In genomic region chr1:154501423-154502065, GRCh38 we compare ENCODE assay signal across 8 cellular contexts. TPM values are rescaled to one million over a fixed set of nuclear protein-coding genes. Genes with fewer than 3 reads are reported as not detected.
DNase-seq lines count a peak whose midpoint lies in the region; ATAC-seq and TF ChIP-seq lines count a peak whose summit lies in the region.

No MANE protein-coding gene starts in this region.

- H3K27me3 ChIP-seq in WERI-Rb-1 (ENCODE audit: insufficient read depth, low read depth, severe bottlenecking) (peaks cover 100% of the 10 kb centered on the region), hepatocyte (peaks cover 63% of the 10 kb centered on the region), prostate gland (replicated peaks; ENCODE audit: insufficient read depth) (peaks cover 8% of the 10 kb centered on the region)

- H3K4me1 ChIP-seq in hepatocyte (ENCODE audit: insufficient read depth) (peaks cover 5% of the 10 kb centered on the region), prostate gland (replicated peaks) (no peaks in the 10 kb centered on the region)

- POLR2A ChIA-PET in HEK293T (lab: Yijun Ruan, JAX): no interaction called here

- H3K9me2 ChIP-seq in hepatocyte (replicated peaks; ENCODE audit: insufficient read depth): no peaks in the 10 kb centered on the region

- CTCF ChIA-PET in HEK293T (lab: Yijun Ruan, JAX): no interaction called here

- ATAC-seq in GM21825 (IDR thresholded peaks at IDR 0.05; ENCODE audit: unreplicated experiment) (no peak), HG03159 (IDR thresholded peaks at IDR 0.05; ENCODE audit: unreplicated experiment) (no peak)

- no peaks in the 10 kb centered on the region for H3K36me3 ChIP-seq in WERI-Rb-1
- H3K36me3 ChIP-seq in hepatocyte (replicated peaks; ENCODE audit: insufficient read depth, low read depth): no peaks in the 10 kb centered on the region
- H3K36me3 ChIP-seq in prostate gland: no peaks in the 10 kb centered on the region

- peak overlapping the region; percentile 3; the same call in 1 of the 2 replicates for H3K4me3 ChIP-seq in WERI-Rb-1 (ENCODE audit: low read depth, low read length)
- H3K4me3 ChIP-seq in hepatocyte: no peak overlapping the region
- peak overlapping the region; percentile 30 to 32 for H3K4me3 ChIP-seq in prostate gland

- no peak for TF ChIP-seq POLR2A in prostate gland (IDR thresholded peaks at IDR 0.05)

- intact Hi-C loops in prostate gland (cut with DNase I): no loop called here
- intact Hi-C loops in posterior cingulate gyrus (cut with DNase I): no loop called here

- 5% methylated on average over 52 of the region's 54 CpGs for WGBS in hepatocyte (ENCODE audit: low lambda C conversion rate, missing lambda C conversion rate)
- 8% methylated on average over 25 of the region's 54 CpGs for WGBS in prostate gland

- peak overlapping the region; percentile 92 for H2AFZ ChIP-seq in hepatocyte

- TF ChIP-seq CTCF in WERI-Rb-1 (IDR thresholded peaks at IDR 0.05; ENCODE audit: low read depth, low read length) (no peak), hepatocyte (IDR thresholded peaks at IDR 0.05; ENCODE audit: poor library complexity) (no peak), prostate gland (IDR thresholded peaks at IDR 0.05) (no peak)

- peak; percentile 53 for DNase-seq in ELF-1 (ENCODE audit: low read depth, low spot score)
- no peak for DNase-seq in WERI-Rb-1
- DNase-seq in hepatocyte (ENCODE audit: low spot score): peak; percentile 48
- DNase-seq in prostate gland (ENCODE audit: low spot score): no peak
- no peak for DNase-seq in HEK293T (ENCODE audit: extremely low spot score)
- DNase-seq in posterior cingulate gyrus: no peak

- H3K27ac ChIP-seq in WERI-Rb-1 (no peak overlapping the region), hepatocyte (no peak overlapping the region), prostate gland (peak overlapping the region in 1 of 2 donors; percentile 31)

- H3K9me3 ChIP-seq in WERI-Rb-1 (ENCODE audit: severe bottlenecking) (peaks cover 39% of the 10 kb centered on the region), hepatocyte (ENCODE audit: low read depth) (no peaks in the 10 kb centered on the region), prostate gland (no peaks in the 10 kb centered on the region)

- peak overlapping the region; percentile 90 for H3K4me2 ChIP-seq in hepatocyte

- no peaks in the 10 kb centered on the region for H3K79me2 ChIP-seq in hepatocyte

- no peaks in the 10 kb centered on the region for H4K20me1 ChIP-seq in hepatocyte (ENCODE audit: insufficient read depth, poor library complexity, severe bottlenecking)

TF ChIP-seq in HEK293T, 16 proteins besides CTCF, POLR2A, EP300 and RAD21:
- no peak for TF ChIP-seq PKNOX1 (IDR thresholded peaks at IDR 0.05)
- no peak for TF ChIP-seq LEF1 (IDR thresholded peaks at IDR 0.05; ENCODE audit: borderline replicate concordance)
- TF ChIP-seq ARNT (IDR thresholded peaks at IDR 0.05): no peak
- no peak for TF ChIP-seq SUZ12 (IDR thresholded peaks at IDR 0.05)
- TF ChIP-seq ZNF384 (IDR thresholded peaks at IDR 0.05): no peak
- TF ChIP-seq HDGF (IDR thresholded peaks at IDR 0.05; ENCODE audit: borderline replicate concordance): no peak
- no peak for TF ChIP-seq L3MBTL2 (conservative IDR thresholded peaks at IDR 0.05)
- TF ChIP-seq ELF4 (IDR thresholded peaks at IDR 0.05): no peak
- TF ChIP-seq BHLHE40 (IDR thresholded peaks at IDR 0.05; ENCODE audit: borderline replicate concordance): no peak

RNA-seq across cellular contexts. Expression of gene TDRD10, which starts 0.5 kb away (rescaled TPM):
- total RNA-seq in hepatocyte (0.20 TPM in 1 of 2 replicates, not detected in the other), prostate gland (10 to 100 TPM in 1 of 2 donors, under 1 TPM in 1; 0.46 to 11.4 TPM)
- 0.09 TPM in 1 of 2 replicates, not detected in the other for polyA plus RNA-seq in hepatocyte

RNA-seq across cellular contexts. Expression of gene SHE, which starts 0.7 kb away (rescaled TPM):
- total RNA-seq in hepatocyte: 0.32 and 0.60 TPM in 2 replicates
- 0.41 TPM in 1 of 2 replicates, not detected in the other for polyA plus RNA-seq in hepatocyte
- 10 to 100 TPM in 1 of 2 donors, 1 to 10 TPM in 1; 5.4 to 29.9 TPM for total RNA-seq in prostate gland

RNA-seq across cellular contexts. Expression of gene UBE2Q1, which starts 56.9 kb away (rescaled TPM):
- 46.9 and 50.3 TPM in 2 replicates for total RNA-seq in hepatocyte
- 58.6 and 60.3 TPM in 2 replicates for polyA plus RNA-seq in hepatocyte
- total RNA-seq in prostate gland: 10 to 100 TPM; 24.7 to 43.7 TPM

Comparison
In these comparisons a context has a peak if more than half of its experiments do, and no peak if none do; other contexts are left out.
1. DNase-seq: peak in ELF-1 (single experiment) and hepatocyte (single experiment); none in WERI-Rb-1 (single experiment), prostate gland (single experiment), HEK293T (single experiment) and posterior cingulate gyrus (0 of 10).